In the genomic region with DNA sequence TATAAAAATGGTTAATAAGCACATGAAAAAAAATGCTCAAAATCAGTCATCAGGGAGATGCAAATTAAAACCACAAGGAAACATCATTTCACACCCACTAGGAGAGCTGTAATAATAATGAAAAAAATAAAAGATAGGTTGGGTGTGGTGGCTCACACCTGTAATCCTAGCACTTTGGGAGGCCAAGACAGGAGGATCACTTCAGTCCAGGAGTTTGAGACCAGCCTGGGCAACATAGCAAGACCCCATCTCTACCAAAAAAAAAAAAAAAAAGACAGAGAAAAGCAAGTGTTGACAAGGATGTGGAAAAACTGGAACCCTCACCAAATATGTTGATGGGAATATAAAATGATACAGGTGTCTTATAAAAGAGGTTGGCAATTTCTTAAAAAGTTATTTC, we compare ENCODE assay signal across 1 cellular context.
TF ChIP-seq lines count a peak whose summit lies in the region.

No MANE protein-coding gene starts in this region.

TF ChIP-seq in K562, 482 proteins besides CTCF, POLR2A, EP300 and RAD21:
- peak; percentile 93 for TF ChIP-seq ZNF121 (CRISPR knock-in tag; conservative IDR thresholded peaks at IDR 0.05)
- no peak for TF ChIP-seq NELFE (IDR thresholded peaks at IDR 0.05; ENCODE audit: insufficient read depth, insufficient read length)
- peak; percentile 80 for TF ChIP-seq BCOR (IDR thresholded peaks at IDR 0.05)
